Comparison of ENCODE assay signal across 8 cellular contexts in genomic region chr9:36401179-36401740, GRCh38. TPM values are rescaled to one million over a fixed set of nuclear protein-coding genes. Genes with fewer than 3 reads are reported as not detected.
DNase-seq lines count a peak whose midpoint lies in the region; TF ChIP-seq lines count a peak whose summit lies in the region.

No MANE protein-coding gene starts in this region.

- no peak for TF ChIP-seq POLR2A in transverse colon (IDR thresholded peaks at IDR 0.05)

- H3K36me3 Mint-ChIP-seq in endodermal cell (ENCODE audit: low read depth) (peaks cover 2% of the 10 kb centered on the region), mesothelial cell of epicardium (peaks cover 5% of the 10 kb centered on the region)

- H3K27me3 ChIP-seq in HAP-1 (ENCODE audit: low read depth), result no peaks in the 10 kb centered on the region
- no peaks in the 10 kb centered on the region for H3K27me3 ChIP-seq in endodermal cell (ENCODE audit: control insufficient read depth, insufficient read depth, low read length, poor library complexity, severe bottlenecking)
- H3K27me3 ChIP-seq in transverse colon, result no peaks in the 10 kb centered on the region

- H3K9me3 ChIP-seq in HAP-1, result 0 out of 2 replicates have a peak, but pooled peaks cover 2% of the 10 kb centered on the region
- H3K9me3 ChIP-seq in endodermal cell (ENCODE audit: control insufficient read depth, low read length), result no peaks in the 10 kb centered on the region
- no peaks in the 10 kb centered on the region for H3K9me3 ChIP-seq in transverse colon

- H3K9ac ChIP-seq in endodermal cell (ENCODE audit: extremely low read depth, low read length, poor library complexity, severe bottlenecking), result peak overlapping the region; percentile 94

- peak overlapping the region; percentile 78 for H3K4me3 Mint-ChIP-seq in endodermal cell
- H3K4me3 Mint-ChIP-seq in mesothelial cell of epicardium, result peak overlapping the region; percentile 92

- H3K4me3 ChIP-seq in HAP-1 (peak overlapping the region; percentile 73), LNCaP clone FGC (ENCODE audit: low read depth, low read length) (peak overlapping the region; percentile 80), endodermal cell (ENCODE audit: low read length) (peak overlapping the region; percentile 100), transverse colon (peak overlapping the region; percentile 59 to 91 (median 78))

- DNase-seq in stimulated activated CD8-positive, alpha-beta memory T cell treated with anti-CD3 and anti-CD28 coated beads, Interleukin-12 subunit alpha, Interleukin-12 subunit beta, amount 100 ng/mL, for 24 hours (ENCODE audit: extremely low read depth), result peak; percentile 42
- DNase-seq in stimulated activated CD8-positive, alpha-beta memory T cell treated with anti-CD3 and anti-CD28 coated beads, Interleukin-4, amount 100 ng/mL, for 48 hours, result no peak
- DNase-seq in HAP-1 (ENCODE audit: low spot score in 2 of 2), result no peak
- peak; percentile 87 for DNase-seq in LNCaP clone FGC (ENCODE audit: low read depth)
- DNase-seq in T-helper 9 cell, result peak; percentile 70
- DNase-seq in endodermal cell, result no peak
- no peak for DNase-seq in mesothelial cell of epicardium (ENCODE audit: low spot score in 2 of 2, unreplicated experiment in 2 of 2)
- DNase-seq in transverse colon, result peak; percentile 79

- H3K27me3 Mint-ChIP-seq in endodermal cell (ENCODE audit: insufficient read depth) (no peaks in the 10 kb centered on the region), mesothelial cell of epicardium (ENCODE audit: low read depth) (no peaks in the 10 kb centered on the region)

- peak overlapping the region; percentile 91 for H3K27ac Mint-ChIP-seq in endodermal cell
- H3K27ac Mint-ChIP-seq in mesothelial cell of epicardium, result peak overlapping the region; percentile 97

- no peak for TF ChIP-seq EP300 in transverse colon (IDR thresholded peaks at IDR 0.05; ENCODE audit: low read depth)

- intact Hi-C loops in transverse colon (cut with DNase I; ENCODE audit: low total_unique reads), result loop anchor here (10.0 kb wide), 1 partner anchor 84 kb away; no protein-coding TSS in a partner anchor

- H3K4me1 ChIP-seq in HAP-1 (peaks cover 17% of the 10 kb centered on the region), endodermal cell (ENCODE audit: control insufficient read depth, insufficient read depth, low read length) (peaks cover 12% of the 10 kb centered on the region), transverse colon (peaks cover 4 to 39% (median 20%) of the 10 kb centered on the region in 4 donors)

- H3K27ac ChIP-seq in endodermal cell (ENCODE audit: low read depth, low read length) (peak overlapping the region; percentile 99), transverse colon (peak overlapping the region; percentile 99 to 100 (median 99))

- peaks cover 24% of the 10 kb centered on the region for H3K4me1 Mint-ChIP-seq in endodermal cell
- peaks cover 25% of the 10 kb centered on the region for H3K4me1 Mint-ChIP-seq in mesothelial cell of epicardium

- TF ChIP-seq CTCF in LNCaP clone FGC (IDR thresholded peaks at IDR 0.05; ENCODE audit: control insufficient read depth, extremely low read depth, insufficient read depth) (no peak), endodermal cell (conservative IDR thresholded peaks at IDR 0.05) (no peak), mesothelial cell of epicardium (IDR thresholded peaks at IDR 0.05; ENCODE audit: unreplicated experiment) (no peak), transverse colon (IDR thresholded peaks at IDR 0.05) (no peak)

- H3K36me3 ChIP-seq in HAP-1 (replicated peaks) (no peaks in the 10 kb centered on the region), endodermal cell (ENCODE audit: control insufficient read depth, insufficient read depth, low read length) (peaks cover 10% of the 10 kb centered on the region), transverse colon (no peaks in the 10 kb centered on the region)

- H3K9me3 Mint-ChIP-seq in endodermal cell, result no peaks in the 10 kb centered on the region
- no peaks in the 10 kb centered on the region for H3K9me3 Mint-ChIP-seq in mesothelial cell of epicardium

- in situ Hi-C loops in HAP-1 (cut with MboI; ENCODE audit: low sequenced_read_pairs) (loop anchor here (5.0 kb wide), 1 partner anchor 156 kb away; no protein-coding TSS in a partner anchor), transverse colon (cut with MboI; ENCODE audit: low pct_ligation_motif_present in 1 of 4, low pct_unique_long_range_greater_than_20kb in 1 of 4, low sequenced_read_pairs in 3 of 4) (loop anchor here in 3 of 4 donors (10.0 to 25.0 kb wide), 4 partner anchors 54 to 336 kb away; no protein-coding TSS in a partner anchor)

- 5 to 10% methylated on average over 12 to 32 of the region's 32 CpGs for WGBS in endodermal cell (ENCODE audit: insufficient coverage in 1 of 2, insufficient read length in 1 of 2), 2 experiments
- 1 to 20% methylated on average over 5 to 30 of the region's 32 CpGs for WGBS in transverse colon (ENCODE audit: low coverage in 1 of 2), 2 donors

RNA-seq across cellular contexts. Expression of gene RNF38, which starts 1.2 kb away (rescaled TPM):
- total RNA-seq in endodermal cell (10 to 100 TPM; 47.5 to 49.7 TPM), mesothelial cell of epicardium (42.3 to 43.7 TPM (median 43.3 TPM) in 3 replicates), transverse colon (10 to 100 TPM; 13.8 to 86.8 (median 25.1) TPM)
- 51.3 TPM for polyA plus RNA-seq in endodermal cell (2013, experiment 1 of 2)
- polyA plus RNA-seq in endodermal cell (2013, experiment 2 of 2), result 43.0 TPM

Comparison
In these comparisons a context has a peak if more than half of its experiments do, and no peak if none do; other contexts are left out.
1. DNase-seq: peak in stimulated activated CD8-positive, alpha-beta memory T cell treated with anti-CD3 and anti-CD28 coated beads, Interleukin-12 subunit alpha, Interleukin-12 subunit beta, amount 100 ng/mL, for 24 hours (single experiment), LNCaP clone FGC (single experiment), T-helper 9 cell (single experiment) and transverse colon (single experiment); none in stimulated activated CD8-positive, alpha-beta memory T cell treated with anti-CD3 and anti-CD28 coated beads, Interleukin-4, amount 100 ng/mL, for 48 hours (single experiment), HAP-1 (0 of 2), endodermal cell (single experiment) and mesothelial cell of epicardium (0 of 2).
2. Peak in every context shown above with its lines, with median percentiles within 50 percentile points of each other: H3K4me3 ChIP-seq.